ENCODE assay signal across 1 cellular context in genomic region chr11:66353762-66354161, GRCh38.
TF ChIP-seq lines count a peak whose summit lies in the region.

No MANE protein-coding gene starts in this region.

TF ChIP-seq in K562, 482 proteins besides CTCF, POLR2A, EP300 and RAD21:
- TF ChIP-seq FOSL1 (tag; conservative IDR thresholded peaks at IDR 0.05) (peak; percentile 69), RERE (CRISPR knock-in tag; IDR thresholded peaks at IDR 0.05; ENCODE audit: borderline replicate concordance) (no peak), L3MBTL2 (IDR thresholded peaks at IDR 0.05) (peak; percentile 26; the same call in 1 of the 2 replicates), ZFPM2 (CRISPR knock-in tag; IDR thresholded peaks at IDR 0.05) (no peak), MGA (IDR thresholded peaks at IDR 0.05) (peak; percentile 50), ZNF121 (CRISPR knock-in tag; conservative IDR thresholded peaks at IDR 0.05) (peak; percentile 89), CSDE1 (IDR thresholded peaks at IDR 0.05) (no peak), ERF (CRISPR knock-in tag; IDR thresholded peaks at IDR 0.05) (no peak), HDAC3 (IDR thresholded peaks at IDR 0.05; ENCODE audit: borderline replicate concordance, partially characterized antibody) (no peak)
